Comparison of ENCODE assay signal across 26 cellular contexts in genomic region chr15:25510146-25510545, GRCh38.
"Had no signal": no experiment of that assay in that cellular context is flagged by ENCODE, and none has a peak within 500 bp of the region (broad histone marks: within the 10 kb centered on the region; RNA-seq: fewer than 3 reads in every experiment).

No MANE protein-coding gene starts in this region.

- DNase-seq: activated CD4-positive, alpha-beta T cell treated with anti-CD3 and anti-CD28 coated beads, Interleukin-2, amount 50 U/mL, for 1 hour; activated CD4-positive, CD25-positive, alpha-beta regulatory T cell treated with anti-CD3 and anti-CD28 coated beads, Interleukin-2, amount 50 U/mL, for 72 hours; activated CD8-positive, alpha-beta T cell treated with anti-CD3 and anti-CD28 coated beads for 36 hours; activated naive CD8-positive, alpha-beta T cell treated with anti-CD3 and anti-CD28 coated beads, Interleukin-2, amount 50 U/mL, for 24 hours; activated T-cell treated with anti-CD3 and anti-CD28 coated beads, Interleukin-2, amount 50 U/mL, for 4 hours; body of pancreas; left cardiac atrium; left ventricle myocardium superior; mammary epithelial cell; nephron progenitor cell; pancreas; retina; stimulated activated CD4-positive, alpha-beta T cell treated with anti-CD3 and anti-CD28 coated beads, Interleukin-4, amount 100 ng/mL, for 24 hours; stimulated activated naive CD8-positive, alpha-beta T cell treated with anti-CD3 and anti-CD28 coated beads, Interleukin-15, amount 100 ng/mL, for 72 hours; substantia nigra; T-helper 17 cell; T1000; uterus; WERI-Rb-1 had no signal

- H3K36me3 Mint-ChIP-seq: activated naive CD4-positive, alpha-beta T cell treated with anti-CD3 and anti-CD28 coated beads, Interleukin-2, amount 50 U/mL, for 24 hours; stimulated activated effector memory CD8-positive, alpha-beta T cell treated with anti-CD3 and anti-CD28 coated beads, Interleukin-12 subunit alpha, Interleukin-12 subunit beta, amount 100 ng/mL, for 72 hours; type B pancreatic cell had no signal

- H3K9me3 Mint-ChIP-seq: activated CD8-positive, alpha-beta T cell treated with anti-CD3 and anti-CD28 coated beads for 36 hours; activated naive CD4-positive, alpha-beta T cell treated with anti-CD3 and anti-CD28 coated beads, Interleukin-2, amount 50 U/mL, for 24 hours; activated naive CD8-positive, alpha-beta T cell treated with anti-CD3 and anti-CD28 coated beads, Interleukin-2, amount 50 U/mL, for 24 hours; activated T-cell treated with anti-CD3 and anti-CD28 coated beads, Interleukin-2, amount 50 U/mL, for 4 hours; stimulated activated naive CD8-positive, alpha-beta T cell treated with anti-CD3 and anti-CD28 coated beads, Interleukin-15, amount 100 ng/mL, for 72 hours had no signal

- H3K4me3 ChIP-seq: body of pancreas, cardiac muscle cell, pancreas, prostate gland, skin epidermis, uterus had no signal

- H3K27ac Mint-ChIP-seq: activated CD8-positive, alpha-beta T cell treated with anti-CD3 and anti-CD28 coated beads for 36 hours; activated naive CD4-positive, alpha-beta T cell treated with anti-CD3 and anti-CD28 coated beads, Interleukin-2, amount 50 U/mL, for 24 hours; activated naive CD8-positive, alpha-beta T cell treated with anti-CD3 and anti-CD28 coated beads, Interleukin-2, amount 50 U/mL, for 24 hours; activated T-helper 17 cell treated with anti-CD3 and anti-CD28 coated beads, Interleukin-2, amount 50 U/mL, for 72 hours; stimulated activated effector memory CD8-positive, alpha-beta T cell treated with anti-CD3 and anti-CD28 coated beads, Interleukin-12 subunit alpha, Interleukin-12 subunit beta, amount 100 ng/mL, for 72 hours; stimulated activated naive CD8-positive, alpha-beta T cell treated with anti-CD3 and anti-CD28 coated beads, Interleukin-15, amount 100 ng/mL, for 72 hours; T-helper 17 cell; type B pancreatic cell had no signal

- H3K4me1 Mint-ChIP-seq: activated naive CD4-positive, alpha-beta T cell treated with anti-CD3 and anti-CD28 coated beads, Interleukin-2, amount 50 U/mL, for 24 hours; activated naive CD8-positive, alpha-beta T cell treated with anti-CD3 and anti-CD28 coated beads, Interleukin-2, amount 50 U/mL, for 24 hours; activated T-helper 17 cell treated with anti-CD3 and anti-CD28 coated beads, Interleukin-2, amount 50 U/mL, for 72 hours; stimulated activated effector memory CD8-positive, alpha-beta T cell treated with anti-CD3 and anti-CD28 coated beads, Interleukin-12 subunit alpha, Interleukin-12 subunit beta, amount 100 ng/mL, for 72 hours; stimulated activated naive CD8-positive, alpha-beta T cell treated with anti-CD3 and anti-CD28 coated beads, Interleukin-15, amount 100 ng/mL, for 72 hours had no signal

- H3K27me3 Mint-ChIP-seq: type B pancreatic cell had no signal

- H3K4me3 Mint-ChIP-seq: activated CD8-positive, alpha-beta T cell treated with anti-CD3 and anti-CD28 coated beads for 36 hours; activated naive CD4-positive, alpha-beta T cell treated with anti-CD3 and anti-CD28 coated beads, Interleukin-2, amount 50 U/mL, for 24 hours; activated naive CD8-positive, alpha-beta T cell treated with anti-CD3 and anti-CD28 coated beads, Interleukin-2, amount 50 U/mL, for 24 hours; activated T-cell treated with anti-CD3 and anti-CD28 coated beads, Interleukin-2, amount 50 U/mL, for 4 hours; activated T-helper 17 cell treated with anti-CD3 and anti-CD28 coated beads, Interleukin-2, amount 50 U/mL, for 72 hours; nephron progenitor cell; stimulated activated effector memory CD8-positive, alpha-beta T cell treated with anti-CD3 and anti-CD28 coated beads, Interleukin-12 subunit alpha, Interleukin-12 subunit beta, amount 100 ng/mL, for 72 hours; stimulated activated naive CD8-positive, alpha-beta T cell treated with anti-CD3 and anti-CD28 coated beads, Interleukin-15, amount 100 ng/mL, for 72 hours; type B pancreatic cell had no signal
